In the genomic region with DNA sequence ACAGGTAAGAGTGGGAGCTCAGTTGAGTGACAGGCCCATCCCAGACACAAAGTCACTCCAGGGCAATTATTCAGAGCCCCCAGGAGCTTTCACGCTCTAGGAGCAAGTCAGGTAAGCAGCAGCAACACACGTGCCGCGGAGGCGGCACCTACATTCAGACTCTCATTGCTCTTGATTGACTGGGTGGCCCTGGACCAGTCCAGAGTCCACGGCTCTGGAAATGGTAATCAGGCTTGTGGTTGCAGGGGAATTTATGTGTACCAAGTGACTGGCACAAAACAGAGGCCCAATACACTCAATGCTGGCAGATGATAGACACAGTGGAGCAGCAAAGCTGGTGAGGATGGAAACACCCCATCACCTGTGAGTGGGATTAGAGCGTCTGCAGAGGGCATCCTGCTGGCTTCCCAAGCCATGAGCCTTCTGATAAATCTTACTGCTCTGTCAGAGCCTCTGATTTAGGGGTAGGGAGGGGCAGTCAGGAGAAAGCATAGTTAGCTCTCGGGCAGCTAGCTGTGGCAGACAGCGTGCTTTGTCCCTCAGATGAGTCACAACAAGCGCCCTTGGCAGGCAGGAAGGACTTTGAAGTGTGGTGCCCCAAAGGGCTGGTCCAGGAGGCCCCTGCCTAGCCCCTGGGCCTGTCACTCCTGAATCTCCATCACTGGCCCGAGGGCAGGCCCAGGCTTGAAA, we compare ENCODE assay signal across 17 cellular contexts.
DNase-seq lines count a peak whose midpoint lies in the region; ATAC-seq and TF ChIP-seq lines count a peak whose summit lies in the region.
"Had no signal": no experiment of that assay in that cellular context is flagged by ENCODE, and none has a peak within 500 bp of the region (broad histone marks: within the 10 kb centered on the region; RNA-seq: fewer than 3 reads in every experiment).

No MANE protein-coding gene starts in this region.

- H3K9me3 Mint-ChIP-seq in neural progenitor cell, result no peaks in the 10 kb centered on the region
- H3K9me3 Mint-ChIP-seq: activated B cell treated with CpG ODN at 0.5 μM for 24 hours had no signal

- TF ChIP-seq CTCF in WERI-Rb-1 (IDR thresholded peaks at IDR 0.05; ENCODE audit: low read depth, low read length) (no peak), neural progenitor cell (IDR thresholded peaks at IDR 0.05) (no peak)

- H3K9ac ChIP-seq in neural progenitor cell, result no peak overlapping the region

- H3K36me3 Mint-ChIP-seq in neural progenitor cell, result no peaks in the 10 kb centered on the region

- no peaks in the 10 kb centered on the region for H3K79me2 ChIP-seq in neural progenitor cell (ENCODE audit: low read depth)

- H3K36me3 ChIP-seq in WERI-Rb-1 (no peaks in the 10 kb centered on the region), neural progenitor cell (no peaks in the 10 kb centered on the region)
- H3K36me3 ChIP-seq: colonic mucosa, gastrocnemius medialis had no signal

- H3K4me1 Mint-ChIP-seq in neural progenitor cell, result peaks cover 6% of the 10 kb centered on the region
- H3K4me1 Mint-ChIP-seq: activated B cell treated with CpG ODN at 0.5 μM for 24 hours had no signal

- H4K20me1 ChIP-seq in neural progenitor cell (ENCODE audit: low read depth), result no peaks in the 10 kb centered on the region

- no peak overlapping the region for H2AFZ ChIP-seq in neural progenitor cell (replicated peaks)

- no peaks in the 10 kb centered on the region for H3K27me3 ChIP-seq in WERI-Rb-1 (ENCODE audit: insufficient read depth, low read depth, severe bottlenecking)
- H3K27me3 ChIP-seq in neural progenitor cell, result no peaks in the 10 kb centered on the region
- H3K27me3 ChIP-seq: colonic mucosa, gastrocnemius medialis had no signal

- peaks cover 6% of the 10 kb centered on the region for H3K27me3 Mint-ChIP-seq in neural progenitor cell (ENCODE audit: insufficient read depth, low read depth)
- H3K27me3 Mint-ChIP-seq: activated B cell treated with CpG ODN at 0.5 μM for 24 hours had no signal

- H3K4me1 ChIP-seq in neural progenitor cell, result no peaks in the 10 kb centered on the region
- H3K4me1 ChIP-seq: colonic mucosa had no signal

- no peaks in the 10 kb centered on the region for H3F3A ChIP-seq in neural progenitor cell (ENCODE audit: low read depth)

- no peak overlapping the region for H3K4me2 ChIP-seq in neural progenitor cell

- H3K4me3 ChIP-seq in WERI-Rb-1 (ENCODE audit: low read depth, low read length), result no peak overlapping the region
- H3K4me3 ChIP-seq in neural progenitor cell, result no peak overlapping the region
- H3K4me3 ChIP-seq: colonic mucosa, gastrocnemius medialis had no signal

- H3K27ac Mint-ChIP-seq in neural progenitor cell, result peak overlapping the region; percentile 8
- H3K27ac Mint-ChIP-seq: activated B cell treated with CpG ODN at 0.5 μM for 24 hours had no signal

- H3K9me3 ChIP-seq in WERI-Rb-1 (ENCODE audit: severe bottlenecking) (no peaks in the 10 kb centered on the region), neural progenitor cell (ENCODE audit: low read depth) (no peaks in the 10 kb centered on the region)
- H3K9me3 ChIP-seq: colonic mucosa, gastrocnemius medialis had no signal

- H3K27ac ChIP-seq in WERI-Rb-1, result peak overlapping the region; percentile 50
- H3K27ac ChIP-seq in neural progenitor cell, result no peak overlapping the region
- H3K27ac ChIP-seq: colonic mucosa, gastrocnemius medialis had no signal

- no peak overlapping the region for H3K4me3 Mint-ChIP-seq in neural progenitor cell
- H3K4me3 Mint-ChIP-seq: activated B cell treated with CpG ODN at 0.5 μM for 24 hours had no signal

- ATAC-seq in HG03354 (IDR thresholded peaks at IDR 0.05; ENCODE audit: poor library complexity, severe bottlenecking, unreplicated experiment) (no peak), GM19328 (IDR thresholded peaks at IDR 0.05; ENCODE audit: unreplicated experiment) (no peak), HG03045 (IDR thresholded peaks at IDR 0.05; ENCODE audit: unreplicated experiment) (no peak)
- ATAC-seq: PC-3 had no signal

- DNase-seq in COLO829 (ENCODE audit: low spot score), result peak; percentile 13
- DNase-seq in HT1080 (ENCODE audit: low read depth), result peak; percentile 10
- DNase-seq in WERI-Rb-1, result peak; percentile 71
- DNase-seq in neural progenitor cell (ENCODE audit: low spot score), result no peak
- no peak for DNase-seq in MV-4-11 (lab: John Stamatoyannopoulos, UW)
- DNase-seq: activated B cell treated with CpG ODN at 0.5 μM for 24 hours, activated gamma-delta T cell treated with Interleukin-2 at 50 U/mL for 16 hours, Calu3, colonic mucosa, gastrocnemius medialis, HCEC 1CT, NCI-H1930, NCI-H524, PC-3 had no signal

Comparison
In these comparisons a context has a peak if more than half of its experiments do, and no peak if none do; other contexts are left out.
1. DNase-seq: peak in COLO829 (single experiment), HT1080 (single experiment) and WERI-Rb-1 (single experiment); none in neural progenitor cell (single experiment) and MV-4-11 (single experiment).